Comparison of ENCODE assay signal across 8 cellular contexts in the genomic region with DNA sequence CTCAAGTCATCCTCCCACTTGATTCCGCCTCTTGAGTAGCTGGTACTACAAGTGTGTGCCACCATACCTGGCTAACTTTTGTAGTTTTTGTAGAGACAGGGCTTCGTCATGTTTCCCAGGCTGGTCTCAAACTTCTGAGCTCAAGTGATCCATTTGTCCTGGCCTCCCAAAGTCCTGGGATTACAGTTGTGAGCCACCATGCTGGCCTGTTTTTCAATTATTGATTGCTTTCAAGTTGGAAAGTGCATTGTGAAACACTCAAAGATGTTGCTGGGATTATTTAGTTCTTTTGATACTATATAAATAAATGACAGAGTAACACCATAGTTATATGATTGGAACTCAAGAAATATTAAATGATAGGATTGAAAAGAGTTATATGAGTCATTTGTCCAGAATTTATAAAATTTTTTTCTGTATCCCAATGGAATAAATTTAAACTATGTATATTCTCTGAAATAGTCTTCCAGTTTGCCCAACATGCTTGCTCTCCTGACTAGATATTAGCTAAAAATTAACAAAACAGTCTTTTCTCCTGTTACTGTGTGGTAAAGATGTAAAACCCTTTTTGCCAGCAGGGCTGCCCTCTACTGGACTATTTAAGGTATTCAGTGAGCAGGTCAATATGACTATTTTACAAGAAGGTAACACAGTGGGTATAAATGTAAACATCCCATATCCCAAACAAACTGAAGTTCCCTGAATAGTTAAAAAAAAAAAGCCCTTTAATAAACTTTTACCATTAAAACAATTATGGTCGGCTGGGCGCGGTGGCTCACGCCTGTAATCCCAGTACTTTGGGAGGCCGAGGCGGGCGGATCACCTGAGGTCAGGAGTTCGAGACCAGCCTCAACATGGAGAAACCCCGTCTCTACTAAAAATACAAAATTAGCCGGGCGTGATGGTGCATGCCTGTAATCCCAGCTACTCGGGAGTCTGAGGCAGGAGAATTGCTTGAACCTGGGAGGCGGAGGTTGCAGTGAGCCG. TPM values are rescaled to one million over a fixed set of nuclear protein-coding genes. Genes with fewer than 3 reads are reported as not detected.
DNase-seq lines count a peak whose midpoint lies in the region; ATAC-seq, FAIRE-seq and TF ChIP-seq lines count a peak whose summit lies in the region.

No MANE protein-coding gene starts in this region.

- H3K27ac ChIP-seq in KMS-11 (no peak overlapping the region), H1 (ENCODE audit: low read depth, low read length) (no peak overlapping the region)

- H3K4ac ChIP-seq in H1 (replicated peaks; ENCODE audit: insufficient read length, low read depth, low read length), result no peak overlapping the region

- no peak overlapping the region for H4K91ac ChIP-seq in H1 (replicated peaks; ENCODE audit: insufficient read length, low read length)

- WGBS in H1 (ENCODE audit: extremely low coverage in 1 of 2, insufficient coverage in 1 of 2, insufficient read length in 1 of 2, insufficient replicate concordance in 2 of 2, low coverage in 1 of 2, low lambda C conversion rate in 2 of 2, missing lambda C conversion rate in 1 of 2), 2 experiments, result 87% methylated on average over 16 of the region's 16 CpGs; no CpG with 5 or more reads in 1 of the 2 experiments

- H3K4me3 ChIP-seq in KMS-11 (IDR thresholded peaks at IDR 0.05; ENCODE audit: insufficient read depth, low read depth, low read length) (no peak overlapping the region), H1 (ENCODE audit: extremely low read depth in 1 of 4, insufficient read depth in 2 of 4, low read depth in 3 of 4, low read length in 4 of 4) (no peak overlapping the region), mucosa of descending colon (no peak overlapping the region)

- H2AFZ ChIP-seq in KMS-11 (ENCODE audit: low read depth) (no peak overlapping the region), H1 (ENCODE audit: low read length) (no peak overlapping the region)

- intact Hi-C loops in mucosa of descending colon (cut with DNase I, micrococcal nuclease), result loop anchor here (5.0 to 10.0 kb wide), 2 partner anchors 196 to 199 kb away; no protein-coding TSS in a partner anchor

- ATAC-seq in GM21825 (IDR thresholded peaks at IDR 0.05; ENCODE audit: unreplicated experiment) (peak; percentile 87), SK-N-SH treated with all-trans-retinoic acid at 6 μM for 48 hours (peak; percentile 92), mucosa of descending colon (peak; percentile 78), HG02840 (IDR thresholded peaks at IDR 0.05; ENCODE audit: low FRiP score, unreplicated experiment) (no peak)

- H2AK5ac ChIP-seq in H1 (ENCODE audit: low read depth, low read length), result no peak overlapping the region

- no peak overlapping the region for H3K14ac ChIP-seq in H1 (ENCODE audit: insufficient read length)

- H3K79me2 ChIP-seq in KMS-11 (ENCODE audit: insufficient read depth, low read depth), result peaks cover 26% of the 10 kb centered on the region; the same call in 1 of the 2 replicates
- H3K79me2 ChIP-seq in H1 (ENCODE audit: control insufficient read depth in 1 of 2, insufficient read depth in 2 of 2, low read length in 2 of 2), result peaks cover 9 to 92% of the 10 kb centered on the region in 2 experiments

- no peak overlapping the region for H3K23ac ChIP-seq in H1 (ENCODE audit: insufficient read length)

- no peak overlapping the region for H2BK12ac ChIP-seq in H1 (ENCODE audit: low read depth, low read length)

- TF ChIP-seq CTCF in KMS-11 (conservative IDR thresholded peaks at IDR 0.05; ENCODE audit: low read depth, low read length) (peak; percentile 66), H1 (IDR thresholded peaks at IDR 0.05; ENCODE audit: control extremely low read depth in 1 of 3, insufficient read depth in 1 of 3, low read depth in 1 of 3, low read length in 3 of 3) (peak in 2 of 3 experiments; percentile 56 to 58; a peak in 2 of 4 replicates), mucosa of descending colon (IDR thresholded peaks at IDR 0.05) (no peak)

- DNase-seq in activated gamma-delta T cell treated with Interleukin-2 at 50 U/mL for 16 hours, result peak; percentile 13
- no peak for DNase-seq in activated gamma-delta T cell (lab: John Stamatoyannopoulos, UW)
- DNase-seq in H1 (ENCODE audit: low read depth in 1 of 2, low spot score in 2 of 2), result no peak
- DNase-seq in mucosa of descending colon, result peak in 1 of 3 donors; percentile 68

- H3K4me2 ChIP-seq in KMS-11 (no peak overlapping the region), H1 (ENCODE audit: insufficient read depth in 1 of 2, low read depth in 2 of 2, low read length in 2 of 2) (no peak overlapping the region)

- H3K18ac ChIP-seq in H1 (ENCODE audit: extremely low read depth, low read length), result no peak overlapping the region

- no peak overlapping the region for H3K56ac ChIP-seq in H1 (replicated peaks; ENCODE audit: insufficient read length, low read depth, low read length)

- no peak overlapping the region for H2BK15ac ChIP-seq in H1 (ENCODE audit: low read length)

- POLR2A ChIA-PET in H1 (lab: Charles Lee; ENCODE audit: partially characterized antibody), result interaction anchor here (0.6 to 1.2 kb wide), 2 partner anchors 9 to 195 kb away, joined by 3 read pairs; no protein-coding TSS in a partner anchor

- H3K9me3 ChIP-seq in H1 (ENCODE audit: insufficient read depth in 2 of 2, low read depth in 1 of 2, low read length in 1 of 2) (no peaks in the 10 kb centered on the region), mucosa of descending colon (no peaks in the 10 kb centered on the region)

- H4K8ac ChIP-seq in H1 (ENCODE audit: extremely low read depth, insufficient read depth, low read length), result no peak overlapping the region

- no peak overlapping the region for H2BK5ac ChIP-seq in H1 (ENCODE audit: low read depth, low read length)

- no peaks in the 10 kb centered on the region; the same call in 1 of the 2 replicates for H3K36me3 ChIP-seq in KMS-11 (ENCODE audit: insufficient read depth)
- no peaks in the 10 kb centered on the region for H3K36me3 ChIP-seq in H1 (ENCODE audit: control insufficient read depth in 2 of 4, insufficient read depth in 4 of 4, low read length in 3 of 4)
- no peaks in the 10 kb centered on the region for H3K36me3 ChIP-seq in mucosa of descending colon (ENCODE audit: low read depth)

- peak; percentile 74 to 81 for TF ChIP-seq RAD21 in H1 (IDR thresholded peaks at IDR 0.05 in 1 of 2, conservative IDR thresholded peaks at IDR 0.05 in 1 of 2; ENCODE audit: low read depth in 2 of 2, low read length in 2 of 2)

- peaks cover 2% of the 10 kb centered on the region for H3K79me1 ChIP-seq in H1 (ENCODE audit: low read depth, low read length)

- CTCF ChIA-PET in H1 (lab: Charles Lee; ENCODE audit: partially characterized antibody), result interaction anchor here (0.7 to 6.5 kb wide), 36 partner anchors 9 to 366 kb away, joined by 3 to 79 read pairs (median 5); a partner anchor contains a TSS

- no peaks in the 10 kb centered on the region for H3K23me2 ChIP-seq in H1 (ENCODE audit: low read depth, low read length)

- FAIRE-seq in H1 (lab: Jason Lieb, UNC), result no peak

- H2BK20ac ChIP-seq in H1 (ENCODE audit: low read length), result no peak overlapping the region

- no peak overlapping the region for H2BK120ac ChIP-seq in H1 (replicated peaks; ENCODE audit: low read depth, low read length)

- H3K4me1 ChIP-seq in KMS-11 (ENCODE audit: low read depth, poor library complexity, severe bottlenecking) (peaks cover 3% of the 10 kb centered on the region), H1 (replicated peaks in 1 of 4; ENCODE audit: control insufficient read depth in 3 of 4, insufficient read depth in 4 of 4, low read length in 3 of 4) (peaks cover 2 to 22% (median 15%) of the 10 kb centered on the region in 4 experiments; a peak in 6 of 7 replicates), mucosa of descending colon (ENCODE audit: low read depth) (no peaks in the 10 kb centered on the region)

- no peak overlapping the region for H4K5ac ChIP-seq in H1 (ENCODE audit: insufficient read length, low read depth, low read length)

- no peak for TF ChIP-seq POLR2A in H1 (IDR thresholded peaks at IDR 0.05; ENCODE audit: control extremely low read depth in 1 of 2, low read depth in 2 of 2, low read length in 2 of 2)

- no peaks in the 10 kb centered on the region for H3K27me3 ChIP-seq in KMS-11 (ENCODE audit: insufficient read depth, low read depth)
- no peaks in the 10 kb centered on the region for H3K27me3 ChIP-seq in H1 (replicated peaks in 1 of 4; ENCODE audit: control insufficient read depth in 3 of 4, extremely low read depth in 1 of 4, insufficient read depth in 3 of 4, low read length in 3 of 4)

- TF ChIP-seq EP300 in H1 (IDR thresholded peaks at IDR 0.05; ENCODE audit: borderline replicate concordance in 1 of 2, low read depth in 2 of 2, low read length in 2 of 2), result no peak

- H3K9ac ChIP-seq in KMS-11 (no peak overlapping the region), H1 (replicated peaks in 1 of 4; ENCODE audit: extremely low read depth in 1 of 4, low read depth in 3 of 4, low read length in 3 of 4) (no peak overlapping the region)

- H4K20me1 ChIP-seq in KMS-11 (ENCODE audit: insufficient read depth) (no peaks in the 10 kb centered on the region; the same call in 1 of the 2 replicates), H1 (replicated peaks in 1 of 2; ENCODE audit: control insufficient read depth in 1 of 2, insufficient read depth in 2 of 2, low read length in 2 of 2) (peaks cover 0 to 10% of the 10 kb centered on the region in 2 experiments)

TF ChIP-seq in H1, 55 proteins besides CTCF, POLR2A, EP300 and RAD21:
- no peak for TF ChIP-seq TBP (IDR thresholded peaks at IDR 0.05; ENCODE audit: low read depth, low read length)

RNA-seq across cellular contexts. Expression of a gene that starts 42.7 kb away (rescaled TPM):
- 94.0 and 98.1 TPM in 2 replicates for total RNA-seq in H1 (2021; fragmentation: NEBNext Ultra II Directional; extraction: Animal tissue kit (Norgen Biotek cat#: 25700))
- 37.5 and 53.3 TPM in 2 replicates for polyA plus RNA-seq in H1 (2011; rRNA removed)
- polyA plus RNA-seq in H1 (2011; cell fraction: cytosol; rRNA removed), result 41.9 TPM
- 45.3 TPM for polyA plus RNA-seq in H1 (2011; cell fraction: nucleus; rRNA removed)
- 39.7 to 94.3 TPM (median 50.2 TPM) in 4 replicates for polyA plus RNA-seq in H1 (2012, experiment 1 of 2)
- 3.1 TPM for polyA plus RNA-seq in H1 (2012, experiment 2 of 2)
- polyA plus RNA-seq in H1 (2013, experiment 1 of 2), result 108 TPM
- polyA plus RNA-seq in H1 (2013, experiment 2 of 2), result 128 TPM
- polyA minus RNA-seq in H1 (2011; rRNA and poly(A)+ RNA removed), result 147 and 157 TPM in 2 replicates
- 63.3 TPM for polyA minus RNA-seq in H1 (2011; cell fraction: cytosol; rRNA and poly(A)+ RNA removed)
- polyA minus RNA-seq in H1 (2011; cell fraction: nucleus; rRNA and poly(A)+ RNA removed), result 110 TPM
- total RNA-seq in mucosa of descending colon, result 100 to 1,000 TPM in 1 of 3 donors, 10 to 100 TPM in 2; 77.2 to 108 (median 93.0) TPM
